Comparison of ENCODE assay signal across 21 cellular contexts in the genomic region with DNA sequence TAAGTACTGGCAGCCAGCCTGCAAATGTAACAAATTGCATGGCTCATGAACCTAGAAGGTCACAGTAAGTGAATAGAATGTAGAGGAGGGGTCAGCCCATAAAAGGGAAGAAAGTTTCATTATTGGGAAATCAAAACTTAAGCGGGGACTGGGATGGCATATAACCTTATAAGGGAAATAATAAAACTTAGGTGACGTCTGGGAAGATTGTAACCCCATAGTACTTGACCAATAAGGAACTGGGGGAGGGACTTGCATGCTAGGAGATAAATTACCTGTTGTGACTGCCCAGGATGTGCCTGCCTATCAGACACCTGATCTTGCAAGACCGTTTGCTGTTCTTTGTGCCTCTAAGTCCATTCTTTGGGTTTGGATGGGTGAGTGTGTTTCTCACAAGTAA. TPM values are rescaled to one million over a fixed set of nuclear protein-coding genes. Genes with fewer than 3 reads are reported as not detected.
DNase-seq lines count a peak whose midpoint lies in the region; ATAC-seq and TF ChIP-seq lines count a peak whose summit lies in the region.
"Had no signal": no experiment of that assay in that cellular context is flagged by ENCODE, and none has a peak within 500 bp of the region (broad histone marks: within the 10 kb centered on the region; RNA-seq: fewer than 3 reads in every experiment).

No MANE protein-coding gene starts in this region.

- intact Hi-C loops in lower leg skin (cut with DNase I; ENCODE audit: low total_unique reads) = no loop called here

- POLR2A ChIA-PET in HEK293T (lab: Yijun Ruan, JAX) = no interaction called here

- TF ChIP-seq POLR2A in lower leg skin (IDR thresholded peaks at IDR 0.05) = no peak

- CTCF ChIA-PET in HEK293T (lab: Yijun Ruan, JAX) = no interaction called here

- no peak overlapping the region for H3K4me3 ChIP-seq in lower leg skin (ENCODE audit: low read depth, poor library complexity, severe bottlenecking)
- H3K4me3 ChIP-seq: GM23248, MG63 had no signal

- peak; percentile 2 for DNase-seq in Caki2 (ENCODE audit: low read depth)
- no peak for DNase-seq in HEK293T (ENCODE audit: extremely low spot score)
- DNase-seq in RPMI7951 (ENCODE audit: low read depth) = peak; percentile 70
- peak; percentile 28 for DNase-seq in iPS DF 19.7 (ENCODE audit: low read depth, low spot score)
- DNase-seq in lower leg skin (ENCODE audit: low spot score in 2 of 2) = no peak
- no peak for DNase-seq in DMS53 (lab: John Stamatoyannopoulos, UW)
- DNase-seq: BE2C; Caco-2; CD4-positive, CD25-positive, alpha-beta regulatory T cell; GM23248; HCEC 1CT; MG63; NCI-H1092 treated with DMSO at 0.1 percent for 48 hours; NCI-H1436 treated with DMSO at 0.1 percent for 48 hours; NCI-H2029; NCI-H2171; NCI-H524 treated with DMSO at 0.1 percent for 48 hours; T-helper 1 cell had no signal

- no peak for TF ChIP-seq CTCF in lower leg skin (IDR thresholded peaks at IDR 0.05)

- WGBS in lower leg skin, 2 donors = 44 to 59% methylated on average over 3 of the region's 3 CpGs

- in situ Hi-C loops in Caki2 (cut with HindIII; ENCODE audit: low pct_unique_long_range_greater_than_20kb, low sequenced_read_pairs) = no loop called here

- no peak for ATAC-seq in GM21381 (IDR thresholded peaks at IDR 0.05; ENCODE audit: unreplicated experiment)
- ATAC-seq in HG03097 (IDR thresholded peaks at IDR 0.05; ENCODE audit: low FRiP score, unreplicated experiment) = no peak

TF ChIP-seq in HEK293T, 16 proteins besides CTCF, POLR2A, EP300 and RAD21:
- TF ChIP-seq TARDBP (IDR thresholded peaks at IDR 0.05) (no peak), ZNF384 (IDR thresholded peaks at IDR 0.05) (no peak), ELF4 (IDR thresholded peaks at IDR 0.05) (no peak), FOXK2 (IDR thresholded peaks at IDR 0.05) (no peak), CTBP1 (IDR thresholded peaks at IDR 0.05; ENCODE audit: borderline replicate concordance) (no peak), ARNT (IDR thresholded peaks at IDR 0.05) (no peak)
- TF ChIP-seq, protein P1, sequence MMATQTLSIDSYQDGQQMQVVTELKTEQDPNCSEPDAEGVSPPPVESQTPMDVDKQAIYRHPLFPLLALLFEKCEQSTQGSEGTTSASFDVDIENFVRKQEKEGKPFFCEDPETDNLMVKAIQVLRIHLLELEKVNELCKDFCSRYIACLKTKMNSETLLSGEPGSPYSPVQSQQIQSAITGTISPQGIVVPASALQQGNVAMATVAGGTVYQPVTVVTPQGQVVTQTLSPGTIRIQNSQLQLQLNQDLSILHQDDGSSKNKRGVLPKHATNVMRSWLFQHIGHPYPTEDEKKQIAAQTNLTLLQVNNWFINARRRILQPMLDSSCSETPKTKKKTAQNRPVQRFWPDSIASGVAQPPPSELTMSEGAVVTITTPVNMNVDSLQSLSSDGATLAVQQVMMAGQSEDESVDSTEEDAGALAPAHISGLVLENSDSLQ (IDR thresholded peaks at IDR 0.05) = peak; percentile 15; the same call in 1 of the 2 replicates

RNA-seq across cellular contexts. Expression of a gene that starts 28.0 kb away (rescaled TPM):
- 3.5 and 13.0 TPM in 2 replicates for total RNA-seq in Caki2 (2014; rRNA removed; shearing (Covaris generic); ENCODE audit: low replicate concordance)
- 26.5 and 39.5 TPM in 2 replicates for total RNA-seq in RPMI7951 (2014; rRNA removed; shearing (Covaris generic))
- 10 to 100 TPM; 18.9 to 24.1 (median 20.4) TPM for total RNA-seq in lower leg skin
- total RNA-seq: G401 had no signal

Comparison
In these comparisons a context has a peak if more than half of its experiments do, and no peak if none do; other contexts are left out.
1. DNase-seq: peak in Caki2 (single experiment), RPMI7951 (single experiment) and iPS DF 19.7 (single experiment); none in HEK293T (single experiment), lower leg skin (0 of 2) and DMS53 (single experiment).